ENCODE assay signal across 14 cellular contexts in genomic region chr20:8930691-8931090, GRCh38.
"Had no signal": no experiment of that assay in that cellular context is flagged by ENCODE, and none has a peak within 500 bp of the region (broad histone marks: within the 10 kb centered on the region; RNA-seq: fewer than 3 reads in every experiment).

No MANE protein-coding gene starts in this region.

- DNase-seq: activated CD4-positive, alpha-beta T cell treated with anti-CD3 and anti-CD28 coated beads, Interleukin-2, amount 10 ng/mL, durations not matched to agents 24 days and 14 days; activated CD4-positive, CD25-positive, alpha-beta regulatory T cell; activated CD8-positive, alpha-beta memory T cell treated with anti-CD3 and anti-CD28 coated beads, Interleukin-2, amount 50 U/mL, for 48 hours; activated gamma-delta T cell treated with Interleukin-2 at 50 U/mL for 16 hours; amygdala; cortex of kidney; effector memory CD8-positive, alpha-beta T cell; mesendoderm; natural killer cell; right lobe of liver; trophoblast cell had no signal

- H3K4me3 ChIP-seq: right lobe of liver, suprapubic skin had no signal

- H3K27me3 ChIP-seq: neutrophil, right lobe of liver, suprapubic skin had no signal

- H3K27ac ChIP-seq: neutrophil, right lobe of liver, suprapubic skin had no signal

- ATAC-seq: effector memory CD8-positive, alpha-beta T cell; left lobe of liver; natural killer cell; right lobe of liver had no signal
